8 cellular contexts compared by ENCODE assay signal in genomic region chr15:66503780-66504562, GRCh38. TPM values are rescaled to one million over a fixed set of nuclear protein-coding genes. Genes with fewer than 3 reads are reported as not detected.
DNase-seq lines count a peak whose midpoint lies in the region; ATAC-seq lines count a peak whose summit lies in the region.

No MANE protein-coding gene starts in this region.

- no peak for ATAC-seq in activated CD8-positive, alpha-beta T cell treated with anti-CD3 and anti-CD28 coated beads, Interleukin-2, amount 10 ng/mL, durations not matched to agents 7 days and 5 days
- no peak for ATAC-seq in stimulated activated naive B cell treated with anti-CD40 and anti-IgM and Interleukin-4, amounts not matched to agents 10 μg/mL and 1 μg/mL and 100 μg/mL, for 72 hours (replicated peaks)
- ATAC-seq in GM21515 (IDR thresholded peaks at IDR 0.05; ENCODE audit: unreplicated experiment), result no peak
- no peak for ATAC-seq in GM21390 (IDR thresholded peaks at IDR 0.05; ENCODE audit: unreplicated experiment)
- ATAC-seq in GM21526 (IDR thresholded peaks at IDR 0.05; ENCODE audit: low FRiP score, unreplicated experiment), result no peak

- no peaks in the 10 kb centered on the region for H3K27me3 Mint-ChIP-seq in activated CD8-positive, alpha-beta T cell treated with anti-CD3 and anti-CD28 coated beads, Interleukin-2, amount 10 ng/mL, durations not matched to agents 7 days and 5 days (ENCODE audit: low read depth)
- H3K27me3 Mint-ChIP-seq in stimulated activated naive B cell treated with anti-CD40 and anti-IgM and Interleukin-4, amounts not matched to agents 10 μg/mL and 1 μg/mL and 100 μg/mL, for 72 hours, result no peaks in the 10 kb centered on the region

- H3K4me1 Mint-ChIP-seq in activated CD8-positive, alpha-beta T cell treated with anti-CD3 and anti-CD28 coated beads, Interleukin-2, amount 10 ng/mL, durations not matched to agents 7 days and 5 days (ENCODE audit: low read depth), result peaks cover 64% of the 10 kb centered on the region
- peaks cover 20 to 49% of the 10 kb centered on the region in 2 donors for H3K4me1 Mint-ChIP-seq in stimulated activated naive B cell treated with anti-CD40 and anti-IgM and Interleukin-4, amounts not matched to agents 10 μg/mL and 1 μg/mL and 100 μg/mL, for 72 hours

- CTCF ChIA-PET in activated CD8-positive, alpha-beta T cell treated with anti-CD3 and anti-CD28 coated beads, Interleukin-2, amount 10 ng/mL, durations not matched to agents 7 days and 5 days (lab: Charles Lee), result interaction anchor here (1.0 to 1.4 kb wide), 3 partner anchors 20 to 118 kb away, joined by 3 to 6 read pairs (median 3); no protein-coding TSS in a partner anchor

- DNase-seq in DMS53 (lab: John Stamatoyannopoulos, UW), result peak; percentile 28
- DNase-seq in DMS53 treated with DMSO at 0.1 percent for 48 hours (lab: John Stamatoyannopoulos, UW; ENCODE audit: unreplicated experiment), result no peak
- DNase-seq in activated CD8-positive, alpha-beta T cell treated with anti-CD3 and anti-CD28 coated beads, Interleukin-2, amount 10 ng/mL, durations not matched to agents 7 days and 5 days, result no peak
- no peak for DNase-seq in stimulated activated naive B cell treated with anti-CD40 and anti-IgM and Interleukin-4, amounts not matched to agents 10 μg/mL and 1 μg/mL and 100 μg/mL, for 72 hours

- POLR2A ChIA-PET in activated CD8-positive, alpha-beta T cell treated with anti-CD3 and anti-CD28 coated beads, Interleukin-2, amount 10 ng/mL, durations not matched to agents 7 days and 5 days (lab: Charles Lee), result interaction anchor here (0.9 to 2.6 kb wide), 5 partner anchors 32 to 149 kb away, joined by 3 to 21 read pairs (median 6); partner anchors contain the start of genes MAP2K1 and TIPIN

- H3K36me3 Mint-ChIP-seq in activated CD8-positive, alpha-beta T cell treated with anti-CD3 and anti-CD28 coated beads, Interleukin-2, amount 10 ng/mL, durations not matched to agents 7 days and 5 days (ENCODE audit: low read depth), result peaks cover 61% of the 10 kb centered on the region
- H3K36me3 Mint-ChIP-seq in stimulated activated naive B cell treated with anti-CD40 and anti-IgM and Interleukin-4, amounts not matched to agents 10 μg/mL and 1 μg/mL and 100 μg/mL, for 72 hours, result peaks cover 31 to 46% of the 10 kb centered on the region in 2 donors

- peak overlapping the region; percentile 98 for H3K4me3 Mint-ChIP-seq in activated CD8-positive, alpha-beta T cell treated with anti-CD3 and anti-CD28 coated beads, Interleukin-2, amount 10 ng/mL, durations not matched to agents 7 days and 5 days
- H3K4me3 Mint-ChIP-seq in stimulated activated naive B cell treated with anti-CD40 and anti-IgM and Interleukin-4, amounts not matched to agents 10 μg/mL and 1 μg/mL and 100 μg/mL, for 72 hours, result peak overlapping the region; percentile 86 to 100

- H3K4me3 ChIP-seq in iPS-11a (ENCODE audit: low read depth, low read length), result peak overlapping the region; percentile 100

- no peaks in the 10 kb centered on the region for H3K9me3 Mint-ChIP-seq in activated CD8-positive, alpha-beta T cell treated with anti-CD3 and anti-CD28 coated beads, Interleukin-2, amount 10 ng/mL, durations not matched to agents 7 days and 5 days (ENCODE audit: insufficient read depth)
- no peaks in the 10 kb centered on the region for H3K9me3 Mint-ChIP-seq in stimulated activated naive B cell treated with anti-CD40 and anti-IgM and Interleukin-4, amounts not matched to agents 10 μg/mL and 1 μg/mL and 100 μg/mL, for 72 hours

- peak overlapping the region; percentile 99 for H3K27ac Mint-ChIP-seq in activated CD8-positive, alpha-beta T cell treated with anti-CD3 and anti-CD28 coated beads, Interleukin-2, amount 10 ng/mL, durations not matched to agents 7 days and 5 days
- H3K27ac Mint-ChIP-seq in stimulated activated naive B cell treated with anti-CD40 and anti-IgM and Interleukin-4, amounts not matched to agents 10 μg/mL and 1 μg/mL and 100 μg/mL, for 72 hours, result peak overlapping the region; percentile 100

RNA-seq across cellular contexts. Expression of gene RPL4, which starts 0.7 kb away (rescaled TPM):
- 1,000 to 10,000 TPM; 2,498 to 2,528 TPM for total RNA-seq in activated CD8-positive, alpha-beta T cell treated with anti-CD3 and anti-CD28 coated beads, Interleukin-2, amount 10 ng/mL, durations not matched to agents 7 days and 5 days

RNA-seq across cellular contexts. Expression of gene ZWILCH, which starts 1.2 kb away (rescaled TPM):
- total RNA-seq in activated CD8-positive, alpha-beta T cell treated with anti-CD3 and anti-CD28 coated beads, Interleukin-2, amount 10 ng/mL, durations not matched to agents 7 days and 5 days, result 10 to 100 TPM; 37.2 to 44.8 TPM

RNA-seq across cellular contexts. Expression of gene SNAPC5, which starts 6.4 kb away (rescaled TPM):
- total RNA-seq in activated CD8-positive, alpha-beta T cell treated with anti-CD3 and anti-CD28 coated beads, Interleukin-2, amount 10 ng/mL, durations not matched to agents 7 days and 5 days, result 10 to 100 TPM; 25.0 to 25.7 TPM
